Comparison of ENCODE assay signal across 13 cellular contexts in genomic region chr13:27151798-27152599, GRCh38. TPM values are rescaled to one million over a fixed set of nuclear protein-coding genes. Genes with fewer than 3 reads are reported as not detected.
DNase-seq lines count a peak whose midpoint lies in the region; ATAC-seq, FAIRE-seq and TF ChIP-seq lines count a peak whose summit lies in the region.
"Had no signal": no experiment of that assay in that cellular context is flagged by ENCODE, and none has a peak within 500 bp of the region (broad histone marks: within the 10 kb centered on the region; RNA-seq: fewer than 3 reads in every experiment).

No MANE protein-coding gene starts in this region.

- peak; percentile 35 for ATAC-seq in GM18907 (IDR thresholded peaks at IDR 0.05; ENCODE audit: unreplicated experiment)
- ATAC-seq in HG02870 (IDR thresholded peaks at IDR 0.05; ENCODE audit: unreplicated experiment) = no peak
- no peak for ATAC-seq in SK-N-SH treated with all-trans-retinoic acid at 6 μM for 48 hours
- ATAC-seq: gastroesophageal sphincter, Right ventricle myocardium inferior had no signal

- peak; percentile 5 for FAIRE-seq in islet of Langerhans (lab: Jason Lieb, UNC)

- peak overlapping the region; percentile 59 for H3K4me2 ChIP-seq in DOHH2 (ENCODE audit: low read length)

- 0 out of 2 replicates have a peak, but pooled peaks cover 3% of the 10 kb centered on the region for H3K36me3 ChIP-seq in DOHH2 (ENCODE audit: control insufficient read depth, low read length)
- H3K36me3 ChIP-seq: gastroesophageal sphincter had no signal

- peak overlapping the region; percentile 38 for H3K4me3 ChIP-seq in DOHH2 (ENCODE audit: low read length)
- H3K4me3 ChIP-seq: gastroesophageal sphincter, MG63 had no signal

- no peak for TF ChIP-seq CTCF in DOHH2 (IDR thresholded peaks at IDR 0.05; ENCODE audit: low read depth, low read length, poor library complexity, severe bottlenecking)

- H3K9me2 ChIP-seq in DOHH2 (replicated peaks; ENCODE audit: control insufficient read depth, low read length) = no peaks in the 10 kb centered on the region

- H3K27ac ChIP-seq in DOHH2 (ENCODE audit: low read depth, low read length) = no peak overlapping the region
- H3K27ac ChIP-seq: gastroesophageal sphincter had no signal

- DNase-seq in RPMI7951 (ENCODE audit: low read depth) = peak; percentile 8
- no peak for DNase-seq in COLO668 (lab: John Stamatoyannopoulos, UW; ENCODE audit: unreplicated experiment)
- no peak for DNase-seq in SHP77 (lab: John Stamatoyannopoulos, UW)
- DNase-seq: activated gamma-delta T cell treated with Interleukin-2 at 50 U/mL for 16 hours, MG63, NCI-H510A treated with DMSO at 0.1 percent for 48 hours had no signal

- peaks cover 7% of the 10 kb centered on the region; the same call in 1 of the 2 replicates for H4K20me1 ChIP-seq in DOHH2 (ENCODE audit: control insufficient read depth, insufficient read depth, low read depth, low read length)

- peaks cover 72% of the 10 kb centered on the region for H3K4me1 ChIP-seq in DOHH2 (ENCODE audit: control insufficient read depth, low read length)

- H3K27me3 ChIP-seq in DOHH2 (ENCODE audit: control insufficient read depth, low read length) = no peaks in the 10 kb centered on the region
- H3K27me3 ChIP-seq: gastroesophageal sphincter, MG63 had no signal

- no peaks in the 10 kb centered on the region for H3K9me3 ChIP-seq in DOHH2 (ENCODE audit: control insufficient read depth, insufficient read depth, low read length)
- H3K9me3 ChIP-seq: MG63 had no signal

- H3F3A ChIP-seq in DOHH2 (ENCODE audit: control insufficient read depth, insufficient read depth) = peaks cover 18% of the 10 kb centered on the region

- peaks cover 94% of the 10 kb centered on the region for H3K79me2 ChIP-seq in DOHH2 (ENCODE audit: control insufficient read depth, low read length)

TF ChIP-seq in SK-N-SH treated with all-trans-retinoic acid at 6 μM for 48 hours, 23 proteins besides CTCF, POLR2A, EP300 and RAD21:
- TF ChIP-seq ARNTL (CRISPR knock-in tag; IDR thresholded peaks at IDR 0.05; ENCODE audit: borderline replicate concordance, low read depth) (no peak), ZNF8 (CRISPR knock-in tag; IDR thresholded peaks at IDR 0.05) (no peak)

RNA-seq across cellular contexts. Expression of gene USP12, which starts 19.6 kb away (rescaled TPM):
- 13.5 and 16.6 TPM in 2 replicates for total RNA-seq in RPMI7951 (2014; rRNA removed; shearing (Covaris generic))
